ENCODE assay signal across 25 cellular contexts in genomic region chr1:110443393-110443918, GRCh38. TPM values are rescaled to one million over a fixed set of nuclear protein-coding genes. Genes with fewer than 3 reads are reported as not detected.
"Had no signal": no experiment of that assay in that cellular context is flagged by ENCODE, and none has a peak within 500 bp of the region (broad histone marks: within the 10 kb centered on the region; RNA-seq: fewer than 3 reads in every experiment).

No MANE protein-coding gene starts in this region.

- H3K27me3 ChIP-seq: colonic mucosa, pancreas, right lobe of liver, spleen had no signal

- DNase-seq: colonic mucosa; dermis blood vessel endothelial cell; esophagus squamous epithelium; heart right ventricle; hypothalamus; naive B cell; occipital lobe; retina; right lobe of liver; spleen; stimulated activated CD4-positive, alpha-beta T cell treated with anti-CD3 and anti-CD28 coated beads, Interleukin-15, amount 100 ng/mL, for 24 hours; stimulated activated CD4-positive, alpha-beta T cell treated with anti-CD3 and anti-CD28 coated beads, Interleukin-1b, Interleukin-23, amount 100 ng/mL, for 48 hours; stimulated activated CD4-positive, alpha-beta T cell treated with anti-CD3 and anti-CD28 coated beads, Interleukin-4, amount 100 ng/mL, for 4 hours; stimulated activated naive B cell treated with anti-CD40 and anti-IgM and Interleukin-4, amounts not matched to agents 10 μg/mL and 1 μg/mL and 100 μg/mL, for 72 hours; stomach; substantia nigra; trophoblast cell had no signal

- H3K36me3 Mint-ChIP-seq: naive B cell; stimulated activated naive B cell treated with anti-CD40 and anti-IgM and Interleukin-4, amounts not matched to agents 10 μg/mL and 1 μg/mL and 100 μg/mL, for 72 hours had no signal

- ATAC-seq: heart right ventricle; left lobe of liver; pancreas; right lobe of liver; stimulated activated naive B cell treated with anti-CD40 and anti-IgM and Interleukin-4, amounts not matched to agents 10 μg/mL and 1 μg/mL and 100 μg/mL, for 72 hours had no signal

- H3K4me3 ChIP-seq: colonic mucosa, esophagus squamous epithelium, heart right ventricle, pancreas, prostate gland, right lobe of liver, spleen, stomach had no signal

- H3K4me3 Mint-ChIP-seq: naive B cell; nephron; stimulated activated naive B cell treated with anti-CD40 and anti-IgM and Interleukin-4, amounts not matched to agents 10 μg/mL and 1 μg/mL and 100 μg/mL, for 72 hours had no signal

- H3K36me3 ChIP-seq: colonic mucosa, esophagus squamous epithelium, heart right ventricle, pancreas, prostate gland, right lobe of liver, spleen, stomach had no signal

- H3K27ac ChIP-seq: colonic mucosa, esophagus squamous epithelium, heart right ventricle, pancreas, prostate gland, right lobe of liver, spleen, stomach had no signal

- H3K4me1 ChIP-seq: colonic mucosa, pancreas, prostate gland, right lobe of liver, spleen had no signal

- H3K27ac Mint-ChIP-seq: nephron; stimulated activated naive B cell treated with anti-CD40 and anti-IgM and Interleukin-4, amounts not matched to agents 10 μg/mL and 1 μg/mL and 100 μg/mL, for 72 hours had no signal

- H3K9me3 Mint-ChIP-seq: naive B cell; nephron; stimulated activated naive B cell treated with anti-CD40 and anti-IgM and Interleukin-4, amounts not matched to agents 10 μg/mL and 1 μg/mL and 100 μg/mL, for 72 hours had no signal

RNA-seq across cellular contexts. Expression of gene PROK1, which starts 7.5 kb away (rescaled TPM):
- total RNA-seq: cerebellum, colonic mucosa, dermis blood vessel endothelial cell, epithelial cell of proximal tubule, frontal cortex, left lobe of liver, occipital lobe, right lobe of liver, stomach, urinary bladder had no signal
